Comparison of ENCODE assay signal across 8 cellular contexts in genomic region chr1:220281159-220281574, GRCh38. TPM values are rescaled to one million over a fixed set of nuclear protein-coding genes. Genes with fewer than 3 reads are reported as not detected.
DNase-seq lines count a peak whose midpoint lies in the region; ATAC-seq, FAIRE-seq and TF ChIP-seq lines count a peak whose summit lies in the region.

No MANE protein-coding gene starts in this region.

- CTCF ChIA-PET in endothelial cell of umbilical vein (lab: Charles Lee): interaction anchor here (0.7 to 6.2 kb wide), 35 partner anchors 9 to 529 kb away, joined by 3 to 60 read pairs (median 5); partner anchors contain the start of genes MTARC1 and RAB3GAP2

- no peak overlapping the region for H3K9ac ChIP-seq in endothelial cell of umbilical vein (replicated peaks; ENCODE audit: extremely low read depth, insufficient read depth, low read length)

- dilution Hi-C loops in endothelial cell of umbilical vein (cut with MboI; ENCODE audit: extremely low pct_ligation_motif_present, low sequenced_read_pairs): no loop called here

- H3K79me2 ChIP-seq in endothelial cell of umbilical vein (ENCODE audit: control insufficient read depth, insufficient read depth, low read length): no peaks in the 10 kb centered on the region

- DNase-seq in left ventricle myocardium inferior (no peak), right atrium auricular region (ENCODE audit: low spot score) (no peak), NCI-H2171 (lab: John Stamatoyannopoulos, UW) (peak; percentile 7), endothelial cell of umbilical vein (ENCODE audit: low read depth, low spot score) (peak; percentile 53), NCI-H2227 treated with DMSO at 0.1 percent for 48 hours (lab: John Stamatoyannopoulos, UW) (no peak), GM19238 (ENCODE audit: insufficient read length, low spot score) (no peak)
- DNase-seq in stimulated activated CD4-positive, alpha-beta T cell treated with anti-CD3 and anti-CD28 coated beads, Interleukin-4, amount 100 ng/mL, for 1 hour: no peak

- H3K27me3 ChIP-seq in left ventricle myocardium inferior (ENCODE audit: low read depth): peaks cover 21% of the 10 kb centered on the region
- no peaks in the 10 kb centered on the region for H3K27me3 ChIP-seq in right atrium auricular region
- peaks cover 20 to 24% of the 10 kb centered on the region in 2 experiments for H3K27me3 ChIP-seq in endothelial cell of umbilical vein (ENCODE audit: control insufficient read depth in 2 of 2, insufficient read depth in 2 of 2, low read length in 2 of 2)

- BruUV-seq in endothelial cell of umbilical vein (replicated peaks; lab: Mats Ljungman, UMichigan): no TSS peak

- no peak for TF ChIP-seq POLR2A in endothelial cell of umbilical vein (IDR thresholded peaks at IDR 0.05; ENCODE audit: low read depth, low read length)

- H3K36me3 ChIP-seq in left ventricle myocardium inferior (no peaks in the 10 kb centered on the region), right atrium auricular region (no peaks in the 10 kb centered on the region), endothelial cell of umbilical vein (ENCODE audit: control insufficient read depth in 2 of 2, extremely low read depth in 1 of 2, insufficient read depth in 2 of 2, low read length in 2 of 2) (no peaks in the 10 kb centered on the region)

- intact Hi-C loops in left ventricle myocardium inferior (cut with micrococcal nuclease) (no loop called here), endothelial cell of umbilical vein (cut with micrococcal nuclease) (loop anchor here (1.0 kb wide), 3 partner anchors 452 to 522 kb away; no protein-coding TSS in a partner anchor)

- H3K27ac ChIP-seq in left ventricle myocardium inferior (replicated peaks): no peak overlapping the region
- no peak overlapping the region for H3K27ac ChIP-seq in right atrium auricular region
- H3K27ac ChIP-seq in endothelial cell of umbilical vein (ENCODE audit: insufficient read depth, low read depth, low read length): no peak overlapping the region

- POLR2A ChIA-PET in endothelial cell of umbilical vein (lab: Charles Lee): interaction anchor here (0.6 to 1.2 kb wide), 2 partner anchors 9 to 49 kb away, joined by 3 read pairs; partner anchors contain the start of gene RAB3GAP2

- TF ChIP-seq CTCF in left ventricle myocardium inferior (IDR thresholded peaks at IDR 0.05; ENCODE audit: borderline replicate concordance) (peak; percentile 51), right atrium auricular region (IDR thresholded peaks at IDR 0.05) (peak in 1 of 2 donors; percentile 50), endothelial cell of umbilical vein (IDR thresholded peaks at IDR 0.05; ENCODE audit: extremely low read depth in 1 of 2, insufficient read depth in 1 of 2, low read depth in 1 of 2, low read length in 2 of 2) (peak; percentile 17 to 18)

- no peaks in the 10 kb centered on the region for H3K9me1 ChIP-seq in endothelial cell of umbilical vein (replicated peaks; ENCODE audit: control insufficient read depth, extremely low read depth, insufficient read depth, low read length)

- no peaks in the 10 kb centered on the region for H3K4me1 ChIP-seq in left ventricle myocardium inferior
- H3K4me1 ChIP-seq in right atrium auricular region: no peaks in the 10 kb centered on the region
- H3K4me1 ChIP-seq in endothelial cell of umbilical vein (ENCODE audit: control insufficient read depth, extremely low read depth, insufficient read depth, low read length): no peaks in the 10 kb centered on the region

- H2AFZ ChIP-seq in endothelial cell of umbilical vein (ENCODE audit: low read depth, low read length): no peak overlapping the region

- ATAC-seq in GM19328 (IDR thresholded peaks at IDR 0.05; ENCODE audit: unreplicated experiment): no peak

- no peak overlapping the region for H3K4me2 ChIP-seq in endothelial cell of umbilical vein (ENCODE audit: insufficient read depth, low read length)

- no peaks in the 10 kb centered on the region for H4K20me1 ChIP-seq in endothelial cell of umbilical vein (replicated peaks; ENCODE audit: control insufficient read depth, extremely low read depth, insufficient read depth, low read length)

- H3K4me3 ChIP-seq in left ventricle myocardium inferior (no peak overlapping the region), right atrium auricular region (no peak overlapping the region), endothelial cell of umbilical vein (replicated peaks in 1 of 3; ENCODE audit: insufficient read depth in 1 of 3, low read depth in 1 of 3, low read length in 3 of 3) (no peak overlapping the region)

- H3K9me3 ChIP-seq in left ventricle myocardium inferior (replicated peaks) (no peaks in the 10 kb centered on the region), right atrium auricular region (no peaks in the 10 kb centered on the region), endothelial cell of umbilical vein (replicated peaks; ENCODE audit: control insufficient read depth, insufficient read depth, low read length) (no peaks in the 10 kb centered on the region)

- no peak for FAIRE-seq in endothelial cell of umbilical vein (lab: Jason Lieb, UNC)

TF ChIP-seq in endothelial cell of umbilical vein, 7 proteins besides CTCF, POLR2A, EP300 and RAD21:
- no peak for TF ChIP-seq GATA2 (IDR thresholded peaks at IDR 0.05; ENCODE audit: insufficient read depth, insufficient read length, low read depth, low read length)
- peak; percentile 32 for TF ChIP-seq FOS (IDR thresholded peaks at IDR 0.05; ENCODE audit: borderline replicate concordance, insufficient read depth, low read length)
- TF ChIP-seq JUN (IDR thresholded peaks at IDR 0.05; ENCODE audit: borderline replicate concordance, insufficient read depth, insufficient read length, low read depth): peak; percentile 19
- TF ChIP-seq MAX (IDR thresholded peaks at IDR 0.05; ENCODE audit: insufficient read depth, insufficient read length): no peak
- TF ChIP-seq MYC (IDR thresholded peaks at IDR 0.05; ENCODE audit: low read depth, low read length): no peak
- no peak for TF ChIP-seq EZH2 (IDR thresholded peaks at IDR 0.05; ENCODE audit: borderline replicate concordance, low read depth, low read length, severe bottlenecking)
- TF ChIP-seq POLR2AphosphoS5 (IDR thresholded peaks at IDR 0.05; ENCODE audit: insufficient read depth, low read depth, low read length): no peak

RNA-seq across cellular contexts. Expression of gene RAB3GAP2, which starts 8.9 kb away (rescaled TPM):
- total RNA-seq in left ventricle myocardium inferior (20.3 TPM), right atrium auricular region (10 to 100 TPM; 13.9 to 15.1 TPM), endothelial cell of umbilical vein (37.0 and 37.4 TPM in 2 replicates)
- polyA plus RNA-seq in endothelial cell of umbilical vein: 11.1 and 15.9 TPM in 2 replicates
- 9.3 and 10.1 TPM in 2 replicates for polyA plus RNA-seq in endothelial cell of umbilical vein (2011; cell fraction: cytosol; rRNA removed)
- 37.3 and 39.1 TPM in 2 replicates for polyA plus RNA-seq in endothelial cell of umbilical vein (2011; cell fraction: nucleus; rRNA removed)
- 17.9 and 24.1 TPM in 2 replicates for polyA plus RNA-seq in endothelial cell of umbilical vein (2012)
- 71.9 and 101 TPM in 2 replicates for polyA minus RNA-seq in endothelial cell of umbilical vein
- polyA minus RNA-seq in endothelial cell of umbilical vein (2011; cell fraction: cytosol; rRNA and poly(A)+ RNA removed): 26.8 TPM
- polyA minus RNA-seq in endothelial cell of umbilical vein (2011; cell fraction: nucleus; rRNA and poly(A)+ RNA removed): 61.3 and 74.1 TPM in 2 replicates

Comparison
In these comparisons a context has a peak if more than half of its experiments do, and no peak if none do; other contexts are left out.
1. DNase-seq: peak in NCI-H2171 (single experiment) and endothelial cell of umbilical vein (single experiment); none in left ventricle myocardium inferior (single experiment), right atrium auricular region (single experiment), NCI-H2227 treated with DMSO at 0.1 percent for 48 hours (single experiment), GM19238 (single experiment) and stimulated activated CD4-positive, alpha-beta T cell treated with anti-CD3 and anti-CD28 coated beads, Interleukin-4, amount 100 ng/mL, for 1 hour (single experiment).